ENCODE assay signal across 20 cellular contexts in genomic region chr1:54172614-54173312, GRCh38. TPM values are rescaled to one million over a fixed set of nuclear protein-coding genes. Genes with fewer than 3 reads are reported as not detected.
DNase-seq lines count a peak whose midpoint lies in the region; FAIRE-seq and TF ChIP-seq lines count a peak whose summit lies in the region.
"Had no signal": no experiment of that assay in that cellular context is flagged by ENCODE, and none has a peak within 500 bp of the region (broad histone marks: within the 10 kb centered on the region; RNA-seq: fewer than 3 reads in every experiment).

No MANE protein-coding gene starts in this region.

- H3K4me3 ChIP-seq in kidney (ENCODE audit: low read length in 2 of 2) (no peak overlapping the region), spleen (no peak overlapping the region)
- H3K4me3 ChIP-seq: right atrium auricular region, suprapubic skin had no signal

- TF ChIP-seq POLR2A in spleen (IDR thresholded peaks at IDR 0.05) = no peak

- H3K36me3 ChIP-seq in kidney (ENCODE audit: control insufficient read depth in 1 of 2, insufficient read depth in 2 of 2, low read length in 2 of 2) (peaks cover 0 to 2% of the 10 kb centered on the region in 2 donors), spleen (peaks cover 0 to 60% (median 5%) of the 10 kb centered on the region in 6 donors)

- H3K27me3 ChIP-seq in spleen (replicated peaks in 1 of 7) = no peaks in the 10 kb centered on the region
- H3K27me3 ChIP-seq: right atrium auricular region, suprapubic skin had no signal

- TF ChIP-seq CTCF in kidney (IDR thresholded peaks at IDR 0.05; ENCODE audit: borderline replicate concordance, extremely low read depth, insufficient read depth) = no peak
- no peak for TF ChIP-seq CTCF in spleen (IDR thresholded peaks at IDR 0.05 in 8 of 11, conservative IDR thresholded peaks at IDR 0.05 in 3 of 11)

- FAIRE-seq in kidney (lab: Jason Lieb, UNC) = no peak
- no peak for FAIRE-seq in urothelium cell line (lab: Jason Lieb, UNC)

- H3K9ac ChIP-seq in kidney (ENCODE audit: low read length in 2 of 2) = peak overlapping the region in 1 of 2 donors; percentile 59

- intact Hi-C loops in kidney (cut with DNase I) (no loop called here), spleen (cut with DNase I; ENCODE audit: low total_unique reads) (no loop called here)

- H3K9me3 ChIP-seq in kidney (ENCODE audit: control insufficient read depth in 1 of 2, low read length in 2 of 2) (no peaks in the 10 kb centered on the region), spleen (no peaks in the 10 kb centered on the region)
- H3K9me3 ChIP-seq: right atrium auricular region, suprapubic skin had no signal

- peak overlapping the region; percentile 88 for H3K27ac ChIP-seq in caudate nucleus (ENCODE audit: low read depth, low read length)
- H3K27ac ChIP-seq in kidney (ENCODE audit: low read depth in 2 of 2, low read length in 2 of 2) = peak overlapping the region; percentile 9 to 20
- peak overlapping the region; percentile 22 to 75 (median 63) for H3K27ac ChIP-seq in spleen
- H3K27ac ChIP-seq: right atrium auricular region, suprapubic skin had no signal

- 43 to 59% (median 51%) methylated on average over 6 of the region's 6 CpGs for WGBS in spleen, 5 donors

- peak; percentile 40 for DNase-seq in Kasumi-1 (lab: John Stamatoyannopoulos, UW)
- peak in 1 of 61 donors; percentile 23 for DNase-seq in caudate nucleus (lab: John Stamatoyannopoulos, UW)
- peak; percentile 63 for DNase-seq in kidney
- peak; percentile 40 for DNase-seq in spleen
- DNase-seq in urothelium cell line (ENCODE audit: low spot score) = no peak
- DNase-seq in NCI-H2171 treated with DMSO at 0.1 percent for 48 hours (lab: John Stamatoyannopoulos, UW) = no peak
- no peak for DNase-seq in islet precursor cell
- DNase-seq: activated CD4-positive, CD25-positive, alpha-beta regulatory T cell treated with anti-CD3 and anti-CD28 coated beads, Interleukin-2, amount 50 U/mL, for 72 hours; activated naive CD4-positive, alpha-beta T cell; C1 segment of cervical spinal cord; foreskin melanocyte; left ventricle myocardium superior; NCI-H2081 treated with DMSO at 0.1 percent for 48 hours; NCI-H524 treated with DMSO at 0.1 percent for 48 hours; Right ventricle myocardium superior had no signal

- H3K4me1 ChIP-seq in kidney (ENCODE audit: control insufficient read depth in 1 of 2, insufficient read depth in 1 of 2, low read depth in 1 of 2, low read length in 2 of 2) (peaks cover 13 to 17% of the 10 kb centered on the region in 2 donors), spleen (peaks cover 3 to 29% (median 14%) of the 10 kb centered on the region in 6 donors)
- H3K4me1 ChIP-seq: right atrium auricular region had no signal

RNA-seq across cellular contexts. Expression of gene CDCP2, which starts 20.0 kb away (rescaled TPM):
- total RNA-seq in kidney (0.54 TPM), spleen (1 to 10 TPM in 2 of 7 donors, under 1 TPM in 5; 0.23 to 1.6 (median 0.85) TPM)
- polyA plus RNA-seq in kidney (ENCODE audit: insufficient read depth, low read depth, low replicate concordance) (not detected), spleen (not detected)
- total RNA-seq: left ventricle myocardium superior; natural killer cell treated with Interleukin-12 subunit alpha and Interleukin-12 subunit beta and Interleukin-15 and Interleukin-18, amount 100 ng/mL, for 72 hours; right atrium auricular region; Right ventricle myocardium superior; suprapubic skin; T-helper 2 cell treated with Interferon-gamma antibody and Interleukin-4, amounts not matched to agents 100 ng/mL and 5 ng/mL, for 36 hours had no signal
- polyA plus RNA-seq: IgD-negative memory B cell had no signal

RNA-seq across cellular contexts. Expression of gene CYB5RL, which starts 27.1 kb away (rescaled TPM):
- total RNA-seq in kidney (8.1 TPM), spleen (10 to 100 TPM in 4 of 7 donors, 1 to 10 TPM in 3; 6.6 to 15.1 (median 11.0) TPM)
- polyA plus RNA-seq in kidney (ENCODE audit: insufficient read depth, low read depth, low replicate concordance) (3.9 TPM), spleen (1 to 10 TPM; 1.3 to 3.5 (median 1.5) TPM)

RNA-seq across cellular contexts. Expression of gene MRPL37, which starts 27.2 kb away (rescaled TPM):
- total RNA-seq in kidney = 47.4 TPM
- 114 TPM for polyA plus RNA-seq in kidney (ENCODE audit: insufficient read depth, low read depth, low replicate concordance)
- 10 to 100 TPM; 38.3 to 55.9 (median 50.1) TPM for total RNA-seq in spleen
- polyA plus RNA-seq in spleen = 10 to 100 TPM; 20.4 to 42.5 (median 38.4) TPM

Comparison
In these comparisons a context has a peak if more than half of its experiments do, and no peak if none do; other contexts are left out.
1. DNase-seq: peak in Kasumi-1 (2 of 2), kidney (single experiment) and spleen (single experiment); none in urothelium cell line (single experiment), NCI-H2171 treated with DMSO at 0.1 percent for 48 hours (single experiment) and islet precursor cell (single experiment).
2. H3K27ac ChIP-seq: peak in every context shown above with its lines; median percentile 88 in caudate nucleus; 63 in spleen; 14 in kidney.